In the genomic region with DNA sequence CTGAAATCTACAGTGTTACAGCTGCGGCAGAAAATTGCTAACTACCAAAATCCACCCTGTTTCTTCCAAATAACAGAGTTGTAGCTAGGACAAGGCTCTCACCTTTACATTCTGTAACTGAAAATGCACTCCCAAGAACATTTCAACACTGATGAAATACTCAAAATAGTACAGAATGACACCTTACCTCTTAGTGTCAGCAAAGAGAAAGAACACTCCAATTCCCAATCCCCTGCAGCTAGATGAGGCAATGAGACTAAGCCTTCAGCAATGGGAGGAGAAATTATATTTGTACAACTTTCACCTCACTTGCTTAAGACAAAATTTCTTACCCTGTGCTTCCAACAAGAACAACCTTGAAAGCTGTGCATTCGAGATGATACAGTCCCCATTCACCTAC, we compare ENCODE assay signal across 27 cellular contexts.
"Had no signal": no experiment of that assay in that cellular context is flagged by ENCODE, and none has a peak within 500 bp of the region (broad histone marks: within the 10 kb centered on the region; RNA-seq: fewer than 3 reads in every experiment).

No MANE protein-coding gene starts in this region.

- ATAC-seq: activated CD4-positive, alpha-beta T cell treated with anti-CD3 and anti-CD28 coated beads for 36 hours; effector memory CD8-positive, alpha-beta T cell; left lung; naive thymus-derived CD8-positive, alpha-beta T cell; pancreas; right lobe of liver had no signal

- H3K27me3 ChIP-seq: breast epithelium, colonic mucosa, dorsolateral prefrontal cortex, esophagus muscularis mucosa, left lung, neutrophil, pancreas, right lobe of liver, stomach, suprapubic skin, tibial nerve, uterus had no signal

- H3K36me3 ChIP-seq: breast epithelium, colonic mucosa, esophagus muscularis mucosa, left lung, neutrophil, pancreas, right lobe of liver, stomach, suprapubic skin, tibial nerve, uterus had no signal

- H3K27me3 Mint-ChIP-seq: activated CD4-positive, alpha-beta T cell treated with anti-CD3 and anti-CD28 coated beads for 36 hours; activated naive CD8-positive, alpha-beta T cell treated with anti-CD3 and anti-CD28 coated beads for 36 hours; effector memory CD8-positive, alpha-beta T cell; naive thymus-derived CD8-positive, alpha-beta T cell had no signal

- H3K27ac Mint-ChIP-seq: activated CD4-positive, alpha-beta T cell treated with anti-CD3 and anti-CD28 coated beads for 36 hours; activated naive CD8-positive, alpha-beta T cell treated with anti-CD3 and anti-CD28 coated beads for 36 hours; effector memory CD8-positive, alpha-beta T cell had no signal

- H3K4me1 ChIP-seq: breast epithelium, colonic mucosa, esophagus muscularis mucosa, left lung, pancreas, right lobe of liver, stomach, suprapubic skin, tibial nerve, uterus had no signal

- FAIRE-seq: frontal cortex, pancreas had no signal

- H3K9me3 ChIP-seq: breast epithelium, colonic mucosa, esophagus muscularis mucosa, left lung, neutrophil, pancreas, right lobe of liver, stomach, suprapubic skin, tibial nerve, uterus had no signal

- H3K9me3 Mint-ChIP-seq: activated naive CD8-positive, alpha-beta T cell treated with anti-CD3 and anti-CD28 coated beads for 36 hours; effector memory CD8-positive, alpha-beta T cell; naive thymus-derived CD8-positive, alpha-beta T cell had no signal

- H3K27ac ChIP-seq: breast epithelium, colonic mucosa, esophagus muscularis mucosa, left lung, neutrophil, pancreas, right lobe of liver, skin epidermis, stomach, suprapubic skin, tibial nerve, uterus had no signal

- H3K4me3 Mint-ChIP-seq: activated CD4-positive, alpha-beta T cell treated with anti-CD3 and anti-CD28 coated beads for 36 hours; activated naive CD8-positive, alpha-beta T cell treated with anti-CD3 and anti-CD28 coated beads for 36 hours; effector memory CD8-positive, alpha-beta T cell; naive thymus-derived CD8-positive, alpha-beta T cell had no signal

- DNase-seq: activated CD4-positive, alpha-beta T cell treated with anti-CD3 and anti-CD28 coated beads for 36 hours; activated CD4-positive, alpha-beta T cell treated with anti-CD3 and anti-CD28 coated beads, Interleukin-2, amount 50 U/mL, for 4 hours; activated naive CD4-positive, alpha-beta T cell treated with Interleukin-2 at 50 U/mL for 16 hours; activated naive CD8-positive, alpha-beta T cell treated with anti-CD3 and anti-CD28 coated beads for 36 hours; activated T-cell treated with anti-CD3 and anti-CD28 coated beads, Interleukin-2, amount 50 U/mL, for 48 hours; amniotic stem cell; colonic mucosa; dorsolateral prefrontal cortex; effector memory CD8-positive, alpha-beta T cell; hippocampal formation; kidney glomerular epithelial cell; left lung; naive thymus-derived CD8-positive, alpha-beta T cell; pancreas; right lobe of liver; stimulated activated CD4-positive, alpha-beta T cell treated with anti-CD3 and anti-CD28 coated beads, Interleukin-1b, Interleukin-23, amount 100 ng/mL, for 48 hours; stomach; T-helper 9 cell; uterus had no signal

- H3K4me3 ChIP-seq: breast epithelium, colonic mucosa, dorsolateral prefrontal cortex, esophagus muscularis mucosa, left lung, lung, pancreas, right lobe of liver, skin epidermis, stomach, suprapubic skin, tibial nerve, uterus had no signal
